Comparison of ENCODE assay signal across 1 cellular context in genomic region chr7:47290867-47291266, GRCh38.
TF ChIP-seq lines count a peak whose summit lies in the region.

No MANE protein-coding gene starts in this region.

TF ChIP-seq in endothelial cell of umbilical vein, 7 proteins besides CTCF, POLR2A, EP300 and RAD21 (continued from another document):
- TF ChIP-seq EZH2 (IDR thresholded peaks at IDR 0.05; ENCODE audit: borderline replicate concordance, low read depth, low read length, severe bottlenecking) (no peak), FOS (IDR thresholded peaks at IDR 0.05; ENCODE audit: borderline replicate concordance, insufficient read depth, low read length) (no peak)
